6 cellular contexts compared by ENCODE assay signal in genomic region chr2:166312863-166313262, GRCh38.
DNase-seq lines count a peak whose midpoint lies in the region; ATAC-seq, FAIRE-seq and TF ChIP-seq lines count a peak whose summit lies in the region.
"Not testable (repeated sequence)": the region's sequence is repeated elsewhere in the genome, so short reads cannot be mapped to it uniquely, and the experiment has no call there.

No MANE protein-coding gene starts in this region.

- not testable (repeated sequence) for H3K27ac ChIP-seq in pancreas

- H3K4me3 ChIP-seq in pancreas: not testable (repeated sequence)

- intact Hi-C loops in pancreas (cut with DNase I): not testable (repeated sequence)

- ATAC-seq in pancreas: not testable (repeated sequence)

- not testable (repeated sequence) for H3K36me3 ChIP-seq in pancreas

- not testable (repeated sequence) for H3K9me3 ChIP-seq in pancreas

- H3K4me1 ChIP-seq in pancreas: not testable (repeated sequence)

- DNase-seq in RCC 7860 (ENCODE audit: low spot score); frontal cortex (ENCODE audit: low spot score in 2 of 2); pancreas: not testable (repeated sequence)

- FAIRE-seq in G401.6 (lab: Jason Lieb, UNC) (peak; percentile 96), RCC 7860 (lab: Jason Lieb, UNC) (peak; percentile 94), TTC549 (lab: Jason Lieb, UNC) (peak; percentile 97), colon (lab: Jason Lieb, UNC) (peak; percentile 98), frontal cortex (lab: Jason Lieb, UNC) (peak; percentile 100), pancreas (lab: Jason Lieb, UNC) (peak; percentile 96)

- WGBS in pancreas, 2 donors: 33 to 36% methylated on average over 2 of the region's 2 CpGs

- TF ChIP-seq CTCF in pancreas (IDR thresholded peaks at IDR 0.05): not testable (repeated sequence)

- not testable (repeated sequence) for H3K27me3 ChIP-seq in pancreas
